Comparison of ENCODE assay signal across 8 cellular contexts in genomic region chr1:59296358-59297256, GRCh38. TPM values are rescaled to one million over a fixed set of nuclear protein-coding genes. Genes with fewer than 3 reads are reported as not detected.
DNase-seq lines count a peak whose midpoint lies in the region; ATAC-seq and TF ChIP-seq lines count a peak whose summit lies in the region.

Gene FGGY, plus strand, starts transcription at chr1:59297094. Its CDS starts 24,456 bp downstream, at chr1:59321550.

- DNase-seq in GM10248 (ENCODE audit: extremely low spot score) = peak; percentile 94
- peak; percentile 89 for DNase-seq in NCI-H1092 (lab: John Stamatoyannopoulos, UW)
- DNase-seq in SKM-1 (lab: John Stamatoyannopoulos, UW; ENCODE audit: unreplicated experiment) = peak; percentile 94
- peak; percentile 98 for DNase-seq in glomerular visceral epithelial cell (ENCODE audit: extremely low spot score)
- DNase-seq in osteoblast (ENCODE audit: insufficient read length, low spot score, missing footprints) = peak; percentile 98
- peak; percentile 96 for DNase-seq in thoracic aorta (ENCODE audit: low spot score)

- no peak for TF ChIP-seq CTCF in GM10248 (IDR thresholded peaks at IDR 0.05; ENCODE audit: control extremely low read depth, extremely low read depth, low read depth, missing control alignments)
- TF ChIP-seq CTCF in osteoblast (IDR thresholded peaks at IDR 0.05; ENCODE audit: extremely low read depth, low read depth, low read length) = no peak
- no peak for TF ChIP-seq CTCF in thoracic aorta (IDR thresholded peaks at IDR 0.05)

- peak within 1 kb of the TSS; percentile 91 for H3K27ac Mint-ChIP-seq in activated naive CD8-positive, alpha-beta T cell

- peak within 1 kb of the TSS; percentile 96 for H3K27ac ChIP-seq in osteoblast (ENCODE audit: low read depth, low read length)
- peak within 1 kb of the TSS; percentile 95 to 100 for H3K27ac ChIP-seq in thoracic aorta

- H4K20me1 ChIP-seq in osteoblast (ENCODE audit: insufficient read depth, low read length) = no peaks in the 10 kb centered on the region

- H3K9me3 ChIP-seq in osteoblast (ENCODE audit: low read depth, low read length) (no peaks in the 10 kb centered on the region), thoracic aorta (no peaks in the 10 kb centered on the region)

- H3K27me3 Mint-ChIP-seq in activated naive CD8-positive, alpha-beta T cell = no peaks in the 10 kb centered on the region

- H2AFZ ChIP-seq in osteoblast (ENCODE audit: low read length) = peak within 1 kb of the TSS; percentile 99

- H3K36me3 ChIP-seq in osteoblast (ENCODE audit: insufficient read depth, low read length) (no peaks in the 10 kb centered on the region), thoracic aorta (no peaks in the 10 kb centered on the region)

- H3K4me1 ChIP-seq in osteoblast (ENCODE audit: insufficient read depth, low read length) = peaks cover 10% of the 10 kb centered on the region
- peaks cover 11 to 34% of the 10 kb centered on the region in 2 donors for H3K4me1 ChIP-seq in thoracic aorta (ENCODE audit: control insufficient read depth in 1 of 2, low read depth in 2 of 2)

- CTCF ChIA-PET in GM10248 (lab: Yijun Ruan, JAX) = interaction anchor here (1.0 to 1.6 kb wide), 3 partner anchors 12 to 38 kb away, joined by 3 read pairs; no protein-coding TSS in a partner anchor

- ATAC-seq in HG02610 (IDR thresholded peaks at IDR 0.05; ENCODE audit: unreplicated experiment) (peak; percentile 95), thoracic aorta (ENCODE audit: insufficient number of reproducible peaks, low FRiP score, low read depth) (peak; percentile 91)

- POLR2A ChIA-PET in GM10248 (lab: Yijun Ruan, JAX) = interaction anchor here (1.5 kb wide), 1 partner anchor 513 kb away, joined by 5 read pairs; the partner anchor contains the start of gene JUN

- no peaks in the 10 kb centered on the region for H3K27me3 ChIP-seq in osteoblast (ENCODE audit: insufficient read depth, low read length)
- no peaks in the 10 kb centered on the region for H3K27me3 ChIP-seq in thoracic aorta (replicated peaks; ENCODE audit: insufficient read depth)

- peaks cover 16% of the 10 kb centered on the region for H3K4me1 Mint-ChIP-seq in activated naive CD8-positive, alpha-beta T cell (ENCODE audit: low read depth)

- no peaks in the 10 kb centered on the region for H3K36me3 Mint-ChIP-seq in activated naive CD8-positive, alpha-beta T cell

- H3K4me2 ChIP-seq in osteoblast (ENCODE audit: insufficient read depth, low read length) = peak within 1 kb of the TSS; percentile 98

- no peaks in the 10 kb centered on the region for H3K79me2 ChIP-seq in osteoblast (ENCODE audit: insufficient read depth, low read length)

- H3K9me3 Mint-ChIP-seq in activated naive CD8-positive, alpha-beta T cell (ENCODE audit: low read depth) = no peaks in the 10 kb centered on the region

- H3K4me3 Mint-ChIP-seq in activated naive CD8-positive, alpha-beta T cell = peak within 1 kb of the TSS; percentile 93

- H3K4me3 ChIP-seq in osteoblast (ENCODE audit: insufficient read depth, low read length) (peak within 1 kb of the TSS; percentile 86), thoracic aorta (peak within 1 kb of the TSS; percentile 84)

RNA-seq across cellular contexts. Expression of gene FGGY, which starts in this region (rescaled TPM):
- total RNA-seq in osteoblast = 17.1 and 24.6 TPM in 2 replicates
- 1 to 10 TPM; 6.5 to 9.9 TPM for total RNA-seq in thoracic aorta

Comparison
In these comparisons a context has a peak if more than half of its experiments do, and no peak if none do; other contexts are left out.
1. Peak in every context shown above with its lines: DNase-seq, ATAC-seq, H3K4me3 ChIP-seq and H3K27ac ChIP-seq.